In the genomic region with DNA sequence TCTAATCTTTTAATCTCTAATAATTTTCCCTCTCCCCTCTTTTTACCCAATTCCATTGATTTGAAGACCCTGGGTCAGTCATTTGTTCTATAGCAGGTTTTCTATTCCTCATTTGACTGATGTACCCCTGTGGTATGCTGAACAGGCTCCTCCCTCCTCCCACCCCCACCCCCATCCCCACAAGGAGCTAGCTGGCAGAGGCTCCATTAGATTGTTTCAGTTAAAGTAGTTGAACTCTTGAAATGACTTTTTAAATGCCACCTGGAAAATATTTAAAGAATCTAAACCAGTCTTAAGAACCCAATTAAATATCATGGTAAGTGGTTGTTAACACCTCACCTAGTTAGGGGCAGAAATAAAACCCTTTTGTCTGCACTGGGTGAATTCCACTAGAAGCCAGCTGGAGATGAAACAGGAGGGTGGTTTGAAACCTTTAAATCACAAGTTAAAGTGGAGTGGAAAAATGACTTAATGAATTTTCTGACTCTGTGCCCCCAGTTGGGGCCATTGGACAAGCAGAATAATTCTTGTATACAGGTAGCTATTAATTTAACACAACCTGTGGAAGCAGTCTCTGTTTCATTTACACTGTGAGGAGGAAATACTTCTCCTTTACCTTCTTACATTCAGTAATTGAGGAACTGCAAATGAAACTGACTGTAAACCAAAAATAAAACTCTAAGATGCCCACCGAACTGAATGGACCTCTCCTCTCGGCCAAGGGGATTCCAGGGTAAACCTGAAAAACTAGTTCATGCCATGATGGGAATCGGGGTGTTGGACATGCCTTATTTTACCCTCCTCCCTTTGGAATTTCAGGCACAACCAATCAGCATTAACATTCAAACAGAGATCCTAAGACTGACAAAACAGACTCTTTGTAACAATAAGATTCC, we compare ENCODE assay signal across 10 cellular contexts. TPM values are rescaled to one million over a fixed set of nuclear protein-coding genes. Genes with fewer than 3 reads are reported as not detected.
DNase-seq lines count a peak whose midpoint lies in the region; ATAC-seq and TF ChIP-seq lines count a peak whose summit lies in the region.
"Had no signal": no experiment of that assay in that cellular context is flagged by ENCODE, and none has a peak within 500 bp of the region (broad histone marks: within the 10 kb centered on the region; RNA-seq: fewer than 3 reads in every experiment).

No MANE protein-coding gene starts in this region.

- WGBS in endodermal cell (ENCODE audit: insufficient coverage in 1 of 2, insufficient read length in 1 of 2), 2 experiments, result 87 to 100% methylated on average over 2 to 3 of the region's 3 CpGs
- 54 to 58% methylated on average over 3 of the region's 3 CpGs for WGBS in lower leg skin, 2 donors

- peaks cover 3% of the 10 kb centered on the region for H3K27me3 Mint-ChIP-seq in endodermal cell (ENCODE audit: insufficient read depth)
- peaks cover 14% of the 10 kb centered on the region for H3K27me3 Mint-ChIP-seq in activated CD8-positive, alpha-beta memory T cell treated with anti-CD3 and anti-CD28 coated beads, Interleukin-2, amount 10 ng/mL, durations not matched to agents 7 days and 5 days

- no peaks in the 10 kb centered on the region for H3K4me1 ChIP-seq in endodermal cell (ENCODE audit: control insufficient read depth, insufficient read depth, low read length)

- H3K4me1 Mint-ChIP-seq in endodermal cell, result peaks cover 8% of the 10 kb centered on the region
- H3K4me1 Mint-ChIP-seq in activated CD8-positive, alpha-beta memory T cell treated with anti-CD3 and anti-CD28 coated beads, Interleukin-2, amount 10 ng/mL, durations not matched to agents 7 days and 5 days, result no peaks in the 10 kb centered on the region

- no peaks in the 10 kb centered on the region for H3K36me3 Mint-ChIP-seq in endodermal cell (ENCODE audit: low read depth)
- H3K36me3 Mint-ChIP-seq in activated CD8-positive, alpha-beta memory T cell treated with anti-CD3 and anti-CD28 coated beads, Interleukin-2, amount 10 ng/mL, durations not matched to agents 7 days and 5 days, result no peaks in the 10 kb centered on the region

- peaks cover 2% of the 10 kb centered on the region for H3K9me3 Mint-ChIP-seq in endodermal cell
- no peaks in the 10 kb centered on the region for H3K9me3 Mint-ChIP-seq in activated CD8-positive, alpha-beta memory T cell treated with anti-CD3 and anti-CD28 coated beads, Interleukin-2, amount 10 ng/mL, durations not matched to agents 7 days and 5 days (ENCODE audit: low read depth)

- no peak overlapping the region for H3K4me3 Mint-ChIP-seq in endodermal cell
- H3K4me3 Mint-ChIP-seq in activated CD8-positive, alpha-beta memory T cell treated with anti-CD3 and anti-CD28 coated beads, Interleukin-2, amount 10 ng/mL, durations not matched to agents 7 days and 5 days, result no peak overlapping the region

- ATAC-seq in GM19455 (IDR thresholded peaks at IDR 0.05; ENCODE audit: unreplicated experiment) (peak; percentile 53), HG03066 (IDR thresholded peaks at IDR 0.05; ENCODE audit: low read depth, unreplicated experiment) (peak; percentile 65)
- ATAC-seq in activated CD8-positive, alpha-beta memory T cell treated with anti-CD3 and anti-CD28 coated beads, Interleukin-2, amount 10 ng/mL, durations not matched to agents 7 days and 5 days, result no peak
- ATAC-seq: PC-3 had no signal

- H3K27me3 ChIP-seq in endodermal cell (ENCODE audit: control insufficient read depth, insufficient read depth, low read length, poor library complexity, severe bottlenecking), result no peaks in the 10 kb centered on the region

- no peak for TF ChIP-seq POLR2A in lower leg skin (IDR thresholded peaks at IDR 0.05)

- DNase-seq in GM12864 (ENCODE audit: low read depth) (peak; percentile 7), endodermal cell (no peak), lower leg skin (ENCODE audit: low spot score in 2 of 2) (no peak), SW 1271 (lab: John Stamatoyannopoulos, UW) (no peak), cerebellar nuclear complex (lab: John Stamatoyannopoulos, UW) (no peak)
- DNase-seq in activated CD8-positive, alpha-beta memory T cell treated with anti-CD3 and anti-CD28 coated beads, Interleukin-2, amount 10 ng/mL, durations not matched to agents 7 days and 5 days, result no peak
- DNase-seq: NCI-H187 treated with DMSO at 0.1 percent for 48 hours, PC-3 had no signal

- H3K9me3 ChIP-seq in endodermal cell (ENCODE audit: control insufficient read depth, low read length), result peaks cover 9% of the 10 kb centered on the region

- H3K27ac ChIP-seq in endodermal cell (ENCODE audit: low read depth, low read length), result no peak overlapping the region

- H3K9ac ChIP-seq in endodermal cell (ENCODE audit: extremely low read depth, low read length, poor library complexity, severe bottlenecking), result no peak overlapping the region

- TF ChIP-seq CTCF in GM12864 (IDR thresholded peaks at IDR 0.05; ENCODE audit: low read depth, low read length, missing control alignments), result no peak
- no peak for TF ChIP-seq CTCF in endodermal cell (conservative IDR thresholded peaks at IDR 0.05)
- TF ChIP-seq CTCF in lower leg skin (IDR thresholded peaks at IDR 0.05), result no peak

- no peak overlapping the region for H3K4me3 ChIP-seq in GM12864 (ENCODE audit: low read depth, low read length)
- peak overlapping the region; percentile 56 for H3K4me3 ChIP-seq in endodermal cell (ENCODE audit: low read length)
- no peak overlapping the region for H3K4me3 ChIP-seq in lower leg skin (ENCODE audit: low read depth, poor library complexity, severe bottlenecking)

- H3K36me3 ChIP-seq in endodermal cell (ENCODE audit: control insufficient read depth, insufficient read depth, low read length), result no peaks in the 10 kb centered on the region

- CTCF ChIA-PET in activated CD8-positive, alpha-beta memory T cell treated with anti-CD3 and anti-CD28 coated beads, Interleukin-2, amount 10 ng/mL, durations not matched to agents 7 days and 5 days (lab: Charles Lee), result no interaction called here

- intact Hi-C loops in lower leg skin (cut with DNase I; ENCODE audit: low total_unique reads), result no loop called here

- H3K27ac Mint-ChIP-seq in endodermal cell, result no peak overlapping the region
- H3K27ac Mint-ChIP-seq in activated CD8-positive, alpha-beta memory T cell treated with anti-CD3 and anti-CD28 coated beads, Interleukin-2, amount 10 ng/mL, durations not matched to agents 7 days and 5 days, result no peak overlapping the region

RNA-seq across cellular contexts. Expression of a gene that starts 30.7 kb away (rescaled TPM):
- total RNA-seq in endodermal cell (1 to 10 TPM; 5.3 to 7.2 TPM), lower leg skin (1 to 10 TPM; 1.1 to 3.4 (median 1.7) TPM)
- polyA plus RNA-seq in endodermal cell (2013, experiment 1 of 2), result 8.3 TPM
- 9.9 TPM for polyA plus RNA-seq in endodermal cell (2013, experiment 2 of 2)
- 10 to 100 TPM in 1 of 2 experiments, 1 to 10 TPM in 1; 6.6 to 11.1 TPM for total RNA-seq in activated CD8-positive, alpha-beta memory T cell treated with anti-CD3 and anti-CD28 coated beads, Interleukin-2, amount 10 ng/mL, durations not matched to agents 7 days and 5 days

RNA-seq across cellular contexts. Expression of a gene that starts 37.5 kb away (rescaled TPM):
- total RNA-seq in endodermal cell (10 to 100 TPM; 32.3 to 53.5 TPM), lower leg skin (10 to 100 TPM; 33.3 to 57.6 (median 42.9) TPM)
- polyA plus RNA-seq in endodermal cell (2013, experiment 1 of 2), result 34.0 TPM
- 31.4 TPM for polyA plus RNA-seq in endodermal cell (2013, experiment 2 of 2)
- 10 to 100 TPM; 33.2 to 40.0 TPM for total RNA-seq in activated CD8-positive, alpha-beta memory T cell treated with anti-CD3 and anti-CD28 coated beads, Interleukin-2, amount 10 ng/mL, durations not matched to agents 7 days and 5 days
